Comparison of ENCODE assay signal across 14 cellular contexts in genomic region chr17:61425682-61426481, GRCh38. TPM values are rescaled to one million over a fixed set of nuclear protein-coding genes. Genes with fewer than 3 reads are reported as not detected.
DNase-seq lines count a peak whose midpoint lies in the region; ATAC-seq, FAIRE-seq and TF ChIP-seq lines count a peak whose summit lies in the region.
"Had no signal": no experiment of that assay in that cellular context is flagged by ENCODE, and none has a peak within 500 bp of the region (broad histone marks: within the 10 kb centered on the region; RNA-seq: fewer than 3 reads in every experiment).

No MANE protein-coding gene starts in this region.

- no peak overlapping the region for H3K4me3 Mint-ChIP-seq in WTC11
- no peak overlapping the region for H3K4me3 Mint-ChIP-seq in neural progenitor cell
- no peak overlapping the region for H3K4me3 Mint-ChIP-seq in type B pancreatic cell
- H3K4me3 Mint-ChIP-seq: activated CD4-positive, alpha-beta memory T cell treated with anti-CD3 and anti-CD28 coated beads, Interleukin-2, amount 10 ng/mL, durations not matched to agents 7 days and 5 days; central memory CD8-positive, alpha-beta T cell had no signal

- H3K79me2 ChIP-seq in neural progenitor cell (ENCODE audit: low read depth): no peaks in the 10 kb centered on the region

- H3K4me3 ChIP-seq in neural progenitor cell: no peak overlapping the region

- no peaks in the 10 kb centered on the region for H3K9me3 ChIP-seq in neural progenitor cell (ENCODE audit: low read depth)

- no peak overlapping the region for H3K27ac ChIP-seq in neural progenitor cell
- H3K27ac ChIP-seq: 22Rv1 had no signal

- no peak for TF ChIP-seq CTCF in WTC11 (IDR thresholded peaks at IDR 0.05)
- peak; percentile 39 for TF ChIP-seq CTCF in neural progenitor cell (IDR thresholded peaks at IDR 0.05)
- TF ChIP-seq CTCF in type B pancreatic cell (conservative IDR thresholded peaks at IDR 0.05): no peak

- H3K36me3 ChIP-seq in neural progenitor cell: no peaks in the 10 kb centered on the region

- no peak overlapping the region for H3K4me2 ChIP-seq in neural progenitor cell

- peak; percentile 34 for DNase-seq in DMS 273 (lab: John Stamatoyannopoulos, UW; ENCODE audit: unreplicated experiment)
- no peak for DNase-seq in DMS 273 treated with DMSO at 0.1 percent for 48 hours (lab: John Stamatoyannopoulos, UW)
- DNase-seq in KBM-7: peak; percentile 26
- DNase-seq in WTC11 (ENCODE audit: low spot score): peak; percentile 71
- peak; percentile 53 for DNase-seq in neural progenitor cell (ENCODE audit: low spot score)
- DNase-seq in left ventricle myocardium superior: no peak
- DNase-seq in type B pancreatic cell (ENCODE audit: extremely low spot score, unreplicated experiment): no peak
- no peak for DNase-seq in frontal cortex (ENCODE audit: low spot score in 2 of 2)
- DNase-seq: activated CD4-positive, alpha-beta memory T cell treated with anti-CD3 and anti-CD28 coated beads, Interleukin-2, amount 10 ng/mL, durations not matched to agents 7 days and 5 days; activated naive CD4-positive, alpha-beta T cell; NCI-H446 treated with DMSO at 0.1 percent for 48 hours had no signal

- no peak overlapping the region for H3K9ac ChIP-seq in neural progenitor cell

- in situ Hi-C loops in KBM-7 (cut with MboI; ENCODE audit: low pct_unique_long_range_greater_than_20kb, low sequenced_read_pairs): no loop called here

- no peaks in the 10 kb centered on the region for H3F3A ChIP-seq in neural progenitor cell (ENCODE audit: low read depth)

- H4K20me1 ChIP-seq in neural progenitor cell (ENCODE audit: low read depth): no peaks in the 10 kb centered on the region

- H3K27ac Mint-ChIP-seq in WTC11 (no peak overlapping the region; the same call in 1 of the 2 replicates), neural progenitor cell (no peak overlapping the region), type B pancreatic cell (no peak overlapping the region)
- H3K27ac Mint-ChIP-seq: activated CD4-positive, alpha-beta memory T cell treated with anti-CD3 and anti-CD28 coated beads, Interleukin-2, amount 10 ng/mL, durations not matched to agents 7 days and 5 days had no signal

- H3K36me3 Mint-ChIP-seq in WTC11: no peaks in the 10 kb centered on the region
- no peaks in the 10 kb centered on the region for H3K36me3 Mint-ChIP-seq in neural progenitor cell
- H3K36me3 Mint-ChIP-seq in type B pancreatic cell: no peaks in the 10 kb centered on the region

- H2AFZ ChIP-seq in neural progenitor cell (replicated peaks): peak overlapping the region; percentile 89

- ATAC-seq in WTC11: peak; percentile 96
- ATAC-seq in left ventricle myocardium superior: no peak

- H3K4me1 ChIP-seq in neural progenitor cell: no peaks in the 10 kb centered on the region

- POLR2A ChIA-PET in WTC11 (lab: Charles Lee): no interaction called here

- intact Hi-C loops in left ventricle myocardium superior (cut with micrococcal nuclease): no loop called here

- H3K4me1 Mint-ChIP-seq in WTC11 (peaks cover 7% of the 10 kb centered on the region), neural progenitor cell (no peaks in the 10 kb centered on the region), type B pancreatic cell (ENCODE audit: unreplicated experiment) (no peaks in the 10 kb centered on the region)
- H3K4me1 Mint-ChIP-seq: activated CD4-positive, alpha-beta memory T cell treated with anti-CD3 and anti-CD28 coated beads, Interleukin-2, amount 10 ng/mL, durations not matched to agents 7 days and 5 days; central memory CD8-positive, alpha-beta T cell had no signal

- H3K27me3 Mint-ChIP-seq in WTC11 (ENCODE audit: low read depth) (peaks cover 12% of the 10 kb centered on the region), neural progenitor cell (ENCODE audit: insufficient read depth, low read depth) (peaks cover 8% of the 10 kb centered on the region), type B pancreatic cell (peaks cover 53% of the 10 kb centered on the region)

- H3K9me3 Mint-ChIP-seq in WTC11 (no peaks in the 10 kb centered on the region), neural progenitor cell (no peaks in the 10 kb centered on the region), type B pancreatic cell (no peaks in the 10 kb centered on the region)
- H3K9me3 Mint-ChIP-seq: activated CD4-positive, alpha-beta memory T cell treated with anti-CD3 and anti-CD28 coated beads, Interleukin-2, amount 10 ng/mL, durations not matched to agents 7 days and 5 days; central memory CD8-positive, alpha-beta T cell had no signal

- H3K27me3 ChIP-seq in neural progenitor cell: peaks cover 30% of the 10 kb centered on the region

- no peak for FAIRE-seq in frontal cortex (lab: Jason Lieb, UNC)

- CTCF ChIA-PET in WTC11 (lab: Charles Lee): interaction anchor here (0.5 to 2.0 kb wide), 15 partner anchors 9 to 411 kb away, joined by 3 to 9 read pairs (median 4); no protein-coding TSS in a partner anchor

TF ChIP-seq in WTC11, 78 proteins besides CTCF, POLR2A, EP300 and RAD21:
- TF ChIP-seq GTF2I (CRISPR knock-in tag; conservative IDR thresholded peaks at IDR 0.05) (peak; percentile 78; the same call in 1 of the 2 replicates), ZNF423 (CRISPR knock-in tag; IDR thresholded peaks at IDR 0.05) (no peak), FOXP1 (CRISPR knock-in tag; IDR thresholded peaks at IDR 0.05; ENCODE audit: borderline replicate concordance) (no peak), SMAD4 (CRISPR knock-in tag; IDR thresholded peaks at IDR 0.05) (no peak), ZNF121 (CRISPR knock-in tag; IDR thresholded peaks at IDR 0.05) (peak; percentile 79; the same call in 1 of the 2 replicates), ETV6 (CRISPR knock-in tag; IDR thresholded peaks at IDR 0.05) (no peak)

RNA-seq across cellular contexts. Expression of gene TBX2, which starts 26.2 kb away (rescaled TPM):
- total RNA-seq in WTC11 (2021): 0.09 to 0.41 TPM (median 0.21 TPM) in 3 replicates
- not detected in 2 replicates for total RNA-seq in neural progenitor cell (ENCODE audit: low replicate concordance)
- total RNA-seq in left ventricle myocardium superior: 9.1 TPM
- 8.7 and 55.9 TPM in 2 replicates for total RNA-seq in type B pancreatic cell (ENCODE audit: low replicate concordance)
- 1.2 TPM for total RNA-seq in frontal cortex
- total RNA-seq: activated CD4-positive, alpha-beta memory T cell treated with anti-CD3 and anti-CD28 coated beads, Interleukin-2, amount 10 ng/mL, durations not matched to agents 7 days and 5 days had no signal

RNA-seq across cellular contexts. Expression of gene TBX4, which starts 26.3 kb away (rescaled TPM):
- total RNA-seq in WTC11 (2021) (not detected in 3 replicates), neural progenitor cell (ENCODE audit: low replicate concordance) (not detected in 2 replicates), left ventricle myocardium superior (not detected), type B pancreatic cell (ENCODE audit: low replicate concordance) (0.45 and 1.8 TPM in 2 replicates), frontal cortex (not detected)
- total RNA-seq: activated CD4-positive, alpha-beta memory T cell treated with anti-CD3 and anti-CD28 coated beads, Interleukin-2, amount 10 ng/mL, durations not matched to agents 7 days and 5 days; temporal lobe had no signal

Comparison
In these comparisons a context has a peak if more than half of its experiments do, and no peak if none do; other contexts are left out.
1. DNase-seq: peak in DMS 273 (single experiment), KBM-7 (single experiment), WTC11 (single experiment) and neural progenitor cell (single experiment); none in DMS 273 treated with DMSO at 0.1 percent for 48 hours (single experiment), left ventricle myocardium superior (single experiment), type B pancreatic cell (single experiment) and frontal cortex (0 of 2).